27 cellular contexts compared by ENCODE assay signal in the genomic region with DNA sequence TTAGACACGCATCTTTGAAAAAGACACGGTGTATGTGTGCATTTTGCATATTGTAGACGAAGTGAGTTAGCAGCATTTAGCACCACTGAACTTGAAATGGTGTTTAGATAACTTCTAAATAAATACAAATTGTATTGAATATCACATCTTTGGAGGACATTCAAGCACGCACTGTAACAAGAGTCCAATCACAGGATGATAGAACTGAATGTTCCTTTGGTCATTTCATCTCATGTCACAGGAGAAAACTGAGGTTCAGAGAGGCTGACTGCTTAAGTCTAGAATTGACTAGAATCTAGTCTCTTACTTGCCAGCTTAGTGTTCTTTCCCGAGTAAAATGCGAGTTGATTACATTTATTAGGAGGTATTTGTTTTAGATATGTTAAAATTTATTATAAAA.
"Had no signal": no experiment of that assay in that cellular context is flagged by ENCODE, and none has a peak within 500 bp of the region (broad histone marks: within the 10 kb centered on the region; RNA-seq: fewer than 3 reads in every experiment).

No MANE protein-coding gene starts in this region.

- H3K27me3 Mint-ChIP-seq: dendritic cell treated with granulocyte-macrophage colony-stimulating factor and Interleukin-4, amounts not matched to agents 40 ng/mL and 50 ng/mL, for 4 days; effector memory CD8-positive, alpha-beta T cell had no signal

- H3K4me1 ChIP-seq: colonic mucosa, esophagus squamous epithelium, left ventricle myocardium inferior, lower lobe of right lung had no signal

- H3K9me3 Mint-ChIP-seq: dendritic cell treated with granulocyte-macrophage colony-stimulating factor and Interleukin-4, amounts not matched to agents 40 ng/mL and 50 ng/mL, for 4 days; endodermal cell had no signal

- H3K4me1 Mint-ChIP-seq: endodermal cell, mesothelial cell of epicardium had no signal

- H3K27ac Mint-ChIP-seq: dendritic cell treated with granulocyte-macrophage colony-stimulating factor and Interleukin-4, amounts not matched to agents 40 ng/mL and 50 ng/mL, for 4 days; endodermal cell; mesothelial cell of epicardium had no signal

- H3K36me3 Mint-ChIP-seq: mesothelial cell of epicardium had no signal

- H3K36me3 ChIP-seq: colonic mucosa had no signal

- ATAC-seq: effector memory CD8-positive, alpha-beta T cell; esophagus mucosa; foreskin keratinocyte; heart right ventricle; left colon; left lobe of liver; lower lobe of right lung; mucosa of descending colon had no signal

- H3K27ac ChIP-seq: colonic mucosa, epithelial cell of prostate, esophagus squamous epithelium, foreskin keratinocyte, heart right ventricle, left ventricle myocardium inferior, lower lobe of right lung had no signal

- H3K9me3 ChIP-seq: colonic mucosa, esophagus squamous epithelium, lower lobe of right lung, mucosa of descending colon had no signal

- FAIRE-seq: endometrium, frontal cortex, kidney had no signal

- H3K4me3 Mint-ChIP-seq: dendritic cell treated with granulocyte-macrophage colony-stimulating factor and Interleukin-4, amounts not matched to agents 40 ng/mL and 50 ng/mL, for 4 days; effector memory CD8-positive, alpha-beta T cell; endodermal cell; mesothelial cell of epicardium had no signal

- DNase-seq: cerebellar nuclear complex; colonic mucosa; cortex of kidney; effector CD8-positive, alpha-beta T cell; effector memory CD8-positive, alpha-beta T cell; endodermal cell; erythroblast; esophagus squamous epithelium; foreskin keratinocyte; glutamatergic neuron; head of caudate nucleus; heart right ventricle; hippocampal formation; kidney; kidney glomerular epithelial cell; left colon; left ventricle myocardium inferior; lower lobe of right lung; mesenchymal stem cell; mucosa of descending colon had no signal

- H3K27me3 ChIP-seq: colonic mucosa, esophagus squamous epithelium, foreskin keratinocyte, heart right ventricle had no signal

- H3K4me3 ChIP-seq: colonic mucosa, esophagus squamous epithelium, heart right ventricle, left ventricle myocardium inferior, lower lobe of right lung, mucosa of descending colon had no signal
